In the genomic region with DNA sequence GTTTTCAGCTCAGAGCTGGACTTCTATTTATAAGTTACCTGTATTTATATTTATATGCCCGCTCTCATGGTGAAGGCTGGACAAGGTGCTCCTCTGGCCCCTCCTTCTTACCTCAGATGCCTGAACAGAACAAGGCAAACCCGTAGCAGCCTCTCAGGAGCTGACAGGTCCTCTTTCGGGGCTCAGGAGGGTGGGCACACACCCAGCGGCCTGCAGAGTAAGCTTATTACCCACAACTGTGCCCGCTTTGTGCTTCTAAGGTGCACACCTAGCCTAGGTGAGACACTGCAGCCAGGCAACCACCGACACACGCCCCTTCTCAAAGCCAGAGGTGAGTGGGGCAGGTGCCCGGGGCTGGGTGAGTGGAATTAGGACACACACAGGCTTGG, we compare ENCODE assay signal across 10 cellular contexts. TPM values are rescaled to one million over a fixed set of nuclear protein-coding genes. Genes with fewer than 3 reads are reported as not detected.
DNase-seq lines count a peak whose midpoint lies in the region; ATAC-seq and TF ChIP-seq lines count a peak whose summit lies in the region.
"Had no signal": no experiment of that assay in that cellular context is flagged by ENCODE, and none has a peak within 500 bp of the region (broad histone marks: within the 10 kb centered on the region; RNA-seq: fewer than 3 reads in every experiment).

No MANE protein-coding gene starts in this region.

- POLR2A ChIA-PET in PC-9 (lab: Charles Lee; ENCODE audit: unreplicated experiment) = interaction anchor here (0.5 to 0.7 kb wide), 4 partner anchors 11 to 337 kb away, joined by 3 to 6 read pairs (median 4); no protein-coding TSS in a partner anchor

- BruUV-seq in PC-9 (replicated peaks; lab: Mats Ljungman, UMichigan) = no TSS peak

- H3K79me2 ChIP-seq in PC-9 (ENCODE audit: low read depth) = peaks cover 16% of the 10 kb centered on the region
- H3K79me2 ChIP-seq in fibroblast of lung (ENCODE audit: control insufficient read depth, insufficient read depth, low read length) = peaks cover 13% of the 10 kb centered on the region

- H4K20me1 ChIP-seq in PC-9 (ENCODE audit: insufficient read depth) = no peaks in the 10 kb centered on the region; the same call in 1 of the 2 replicates
- H4K20me1 ChIP-seq in fibroblast of lung (ENCODE audit: control insufficient read depth, extremely low read depth, insufficient read depth, low read length) = no peaks in the 10 kb centered on the region

- CTCF ChIA-PET in PC-9 (lab: Charles Lee) = interaction anchor here (0.6 to 0.9 kb wide), 4 partner anchors 79 to 552 kb away, joined by 3 to 9 read pairs (median 3); a partner anchor contains a TSS

- H3K4me2 ChIP-seq in PC-9 = peak overlapping the region; percentile 67
- H3K4me2 ChIP-seq in fibroblast of lung (ENCODE audit: extremely low read depth, insufficient read depth, low read length) = peak overlapping the region; percentile 73

- H3K4me1 ChIP-seq in PC-9 (replicated peaks; ENCODE audit: insufficient read depth) (peaks cover 36% of the 10 kb centered on the region), fibroblast of lung (ENCODE audit: control insufficient read depth, extremely low read depth, insufficient read depth, low read length) (peaks cover 16% of the 10 kb centered on the region), prostate gland (replicated peaks) (peaks cover 5% of the 10 kb centered on the region)

- intact Hi-C loops in PC-9 (cut with micrococcal nuclease; ENCODE audit: unreplicated experiment) = loop anchor here (1.0 to 10.0 kb wide), 3 partner anchors 60 to 300 kb away; no protein-coding TSS in a partner anchor
- intact Hi-C loops in prostate gland (cut with DNase I) = loop anchor here (1.0 kb wide), 1 partner anchor 91 kb away; no protein-coding TSS in a partner anchor

- 71% methylated on average over 7 of the region's 8 CpGs for WGBS in prostate gland

- H3F3A ChIP-seq in PC-9 (ENCODE audit: insufficient read depth, low read depth) = peaks cover 53% of the 10 kb centered on the region

- no peak for DNase-seq in PC-9
- DNase-seq in fibroblast of lung (ENCODE audit: low read depth in 2 of 2) = no peak
- DNase-seq in prostate gland (ENCODE audit: low spot score) = no peak
- DNase-seq in stimulated activated CD4-positive, alpha-beta T cell treated with anti-CD3 and anti-CD28 coated beads, Interleukin-2, amount 100 ng/mL, for 48 hours = no peak
- DNase-seq in NCI-H187 treated with DMSO at 0.1 percent for 48 hours (lab: John Stamatoyannopoulos, UW) = no peak

- TF ChIP-seq POLR2A in prostate gland (IDR thresholded peaks at IDR 0.05) = no peak

- H2AFZ ChIP-seq in PC-9 (no peak overlapping the region), fibroblast of lung (ENCODE audit: low read length) (no peak overlapping the region)

- no peak overlapping the region for H3K4me3 ChIP-seq in PC-9
- no peak overlapping the region for H3K4me3 ChIP-seq in fibroblast of lung (replicated peaks in 1 of 4; ENCODE audit: control extremely low read depth in 1 of 4, insufficient read depth in 1 of 4, low read depth in 3 of 4, low read length in 4 of 4)
- no peak overlapping the region for H3K4me3 ChIP-seq in prostate gland
- H3K4me3 ChIP-seq: adrenal gland, pancreas had no signal

- ATAC-seq in GM18502 (IDR thresholded peaks at IDR 0.05; ENCODE audit: poor library complexity, unreplicated experiment) (peak; percentile 16), HG03139 (IDR thresholded peaks at IDR 0.05; ENCODE audit: unreplicated experiment) (no peak), HG03097 (IDR thresholded peaks at IDR 0.05; ENCODE audit: low FRiP score, unreplicated experiment) (no peak)

- peak overlapping the region; percentile 61 for H3K27ac ChIP-seq in PC-9
- H3K27ac ChIP-seq in fibroblast of lung (ENCODE audit: insufficient read depth, low read length) = peak overlapping the region; percentile 5
- H3K27ac ChIP-seq in prostate gland = peak overlapping the region; percentile 8 to 22

- no peaks in the 10 kb centered on the region for H3K9me3 ChIP-seq in PC-9 (ENCODE audit: insufficient read depth, low read depth)
- H3K9me3 ChIP-seq in fibroblast of lung (ENCODE audit: control insufficient read depth, insufficient read depth, low read depth, low read length) = no peaks in the 10 kb centered on the region
- no peaks in the 10 kb centered on the region for H3K9me3 ChIP-seq in prostate gland
- H3K9me3 ChIP-seq: adrenal gland, pancreas had no signal

- H3K36me3 ChIP-seq in PC-9 (ENCODE audit: low read depth) (no peaks in the 10 kb centered on the region), fibroblast of lung (ENCODE audit: control insufficient read depth, insufficient read depth, low read length) (peaks cover 15% of the 10 kb centered on the region), prostate gland (peaks cover 7 to 9% of the 10 kb centered on the region in 2 donors)

- no peaks in the 10 kb centered on the region for H3K27me3 ChIP-seq in PC-9 (ENCODE audit: insufficient read depth, low read depth)
- H3K27me3 ChIP-seq in fibroblast of lung (ENCODE audit: control insufficient read depth, insufficient read depth, low read length) = no peaks in the 10 kb centered on the region
- no peaks in the 10 kb centered on the region for H3K27me3 ChIP-seq in prostate gland (replicated peaks; ENCODE audit: insufficient read depth)
- H3K27me3 ChIP-seq: adrenal gland, pancreas had no signal

- TF ChIP-seq CTCF in PC-9 (conservative IDR thresholded peaks at IDR 0.05) (peak; percentile 19; the same call in 1 of the 2 replicates), fibroblast of lung (conservative IDR thresholded peaks at IDR 0.05 in 1 of 2, IDR thresholded peaks at IDR 0.05 in 1 of 2; ENCODE audit: low read depth in 1 of 2, low read length in 2 of 2) (no peak), prostate gland (IDR thresholded peaks at IDR 0.05) (no peak)

- no peak overlapping the region for H3K9ac ChIP-seq in fibroblast of lung (ENCODE audit: insufficient read depth, low read length)

- no peaks in the 10 kb centered on the region for H3K9me2 ChIP-seq in PC-9 (ENCODE audit: insufficient read depth)

RNA-seq across cellular contexts. Expression of a gene that starts 5.3 kb away (rescaled TPM):
- 38.3 and 39.7 TPM in 2 replicates for total RNA-seq in PC-9 (2021)
- total RNA-seq in fibroblast of lung = 18.8 and 19.8 TPM in 2 replicates
- polyA plus RNA-seq in fibroblast of lung = 36.0 and 37.7 TPM in 2 replicates
- polyA plus RNA-seq in fibroblast of lung (2012) = 25.9 and 29.6 TPM in 2 replicates
- 54.6 and 59.6 TPM in 2 replicates for polyA minus RNA-seq in fibroblast of lung (ENCODE audit: low replicate concordance)
- total RNA-seq in prostate gland = 10 to 100 TPM; 38.8 to 98.8 TPM

RNA-seq across cellular contexts. Expression of a gene that starts 7.9 kb away (rescaled TPM):
- total RNA-seq in PC-9 (2021) (75.5 and 96.1 TPM in 2 replicates), fibroblast of lung (59.6 and 78.8 TPM in 2 replicates), prostate gland (10 to 100 TPM; 57.8 to 60.4 TPM)
- polyA plus RNA-seq in fibroblast of lung = 53.5 and 56.4 TPM in 2 replicates
- 63.2 and 85.6 TPM in 2 replicates for polyA plus RNA-seq in fibroblast of lung (2012)
- 31.4 and 45.9 TPM in 2 replicates for polyA minus RNA-seq in fibroblast of lung (ENCODE audit: low replicate concordance)

RNA-seq across cellular contexts. Expression of a gene that starts 25.2 kb away (rescaled TPM):
- total RNA-seq in PC-9 (2021) (3.4 and 3.7 TPM in 2 replicates), fibroblast of lung (0.26 and 0.66 TPM in 2 replicates), prostate gland (1 to 10 TPM; 4.2 to 4.8 TPM)
- polyA plus RNA-seq in fibroblast of lung = 0.02 and 0.07 TPM in 2 replicates
- 0.02 and 0.21 TPM in 2 replicates for polyA plus RNA-seq in fibroblast of lung (2012)
- polyA minus RNA-seq in fibroblast of lung (ENCODE audit: low replicate concordance) = not detected in 2 replicates

RNA-seq across cellular contexts. Expression of a gene that starts 58.6 kb away (rescaled TPM):
- total RNA-seq in PC-9 (2021) = 60.6 and 64.7 TPM in 2 replicates
- total RNA-seq in fibroblast of lung = 50.6 and 60.4 TPM in 2 replicates
- polyA plus RNA-seq in fibroblast of lung = 57.7 and 59.9 TPM in 2 replicates
- polyA plus RNA-seq in fibroblast of lung (2012) = 84.1 and 95.5 TPM in 2 replicates
- 390 and 485 TPM in 2 replicates for polyA minus RNA-seq in fibroblast of lung (ENCODE audit: low replicate concordance)
- total RNA-seq in prostate gland = 100 to 1,000 TPM in 1 of 2 donors, 10 to 100 TPM in 1; 85.8 to 117 TPM

Comparison
In these comparisons a context has a peak if more than half of its experiments do, and no peak if none do; other contexts are left out.
1. H3K27ac ChIP-seq: peak in every context shown above with its lines; median percentile 61 in PC-9; 15 in prostate gland; 5 in fibroblast of lung.